Comparison of ENCODE assay signal across 14 cellular contexts in genomic region chr5:176995122-176995490, GRCh38. TPM values are rescaled to one million over a fixed set of nuclear protein-coding genes. Genes with fewer than 3 reads are reported as not detected.
A peak's percentile ranks its signal among the peaks of the same experiment; 100 is the strongest.
DNase-seq lines count a peak whose midpoint lies in the region; ATAC-seq, FAIRE-seq and TF ChIP-seq lines count a peak whose summit lies in the region.
"Had no signal": no experiment of that assay in that cellular context is flagged by ENCODE, and none has a peak within 500 bp of the region (broad histone marks: within the 10 kb centered on the region; RNA-seq: fewer than 3 reads in every experiment).

No MANE protein-coding gene starts in this region.

- TF ChIP-seq POLR2A in HepG2 (IDR thresholded peaks at IDR 0.05; ENCODE audit: insufficient read depth in 1 of 2, low read depth in 2 of 2, low read length in 2 of 2) (no peak), right lobe of liver (IDR thresholded peaks at IDR 0.05) (no peak), uterus (IDR thresholded peaks at IDR 0.05) (no peak)

- H3K4me3 ChIP-seq in HepG2 (replicated peaks in 1 of 3; ENCODE audit: insufficient read depth in 1 of 3, low read depth in 2 of 3, low read length in 3 of 3) (no peak overlapping the region), right lobe of liver (no peak overlapping the region), adipocyte (ENCODE audit: low read length) (peak overlapping the region; percentile 19), mesenchymal stem cell (ENCODE audit: insufficient read depth in 1 of 2, low read depth in 1 of 2, low read length in 2 of 2) (no peak overlapping the region), uterus (no peak overlapping the region)

- TF ChIP-seq RAD21 in HepG2 (CRISPR knock-in tag; IDR thresholded peaks at IDR 0.05): no peak

- no peak overlapping the region for H4K8ac ChIP-seq in mesenchymal stem cell (ENCODE audit: low read length)

- no peak overlapping the region for H3K9ac ChIP-seq in HepG2 (ENCODE audit: insufficient read depth, low read depth, low read length)
- H3K9ac ChIP-seq in adipocyte (ENCODE audit: low read length): peak overlapping the region; percentile 40
- no peak overlapping the region for H3K9ac ChIP-seq in mesenchymal stem cell (ENCODE audit: low read length)
- H3K9ac ChIP-seq: parathyroid adenoma had no signal

- peaks cover 88% of the 10 kb centered on the region for H3K79me2 ChIP-seq in HepG2 (ENCODE audit: insufficient read depth, low read length)

- no peak overlapping the region for H3K4me2 ChIP-seq in HepG2 (ENCODE audit: low read depth, low read length)
- H3K4me2 ChIP-seq in mesenchymal stem cell (ENCODE audit: low read length, poor library complexity, severe bottlenecking): no peak overlapping the region

- H2AFZ ChIP-seq in HepG2 (ENCODE audit: low read length) (no peak overlapping the region), mesenchymal stem cell (ENCODE audit: low read depth, low read length) (no peak overlapping the region)
- H2AFZ ChIP-seq: parathyroid adenoma had no signal

- H4K20me1 ChIP-seq in HepG2 (ENCODE audit: insufficient read depth, low read length): peaks cover 30% of the 10 kb centered on the region

- no peaks in the 10 kb centered on the region for H3K79me1 ChIP-seq in mesenchymal stem cell (replicated peaks; ENCODE audit: low read length, poor library complexity, severe bottlenecking)

- no peak overlapping the region for H2AK5ac ChIP-seq in mesenchymal stem cell (ENCODE audit: low read length, severe bottlenecking)

- ATAC-seq in HepG2 (no peak), right lobe of liver (no peak), esophagus mucosa (no peak)
- ATAC-seq: Panc1 had no signal

- H3K9me3 ChIP-seq in HepG2 (ENCODE audit: low read length): no peaks in the 10 kb centered on the region
- H3K9me3 ChIP-seq in right lobe of liver: no peaks in the 10 kb centered on the region
- H3K9me3 ChIP-seq in adipocyte (ENCODE audit: control insufficient read depth, low read length): no peaks in the 10 kb centered on the region
- no peaks in the 10 kb centered on the region for H3K9me3 ChIP-seq in mesenchymal stem cell (ENCODE audit: control insufficient read depth, low read length)
- no peaks in the 10 kb centered on the region for H3K9me3 ChIP-seq in uterus

- no peak overlapping the region for H3K18ac ChIP-seq in mesenchymal stem cell (ENCODE audit: low read depth in 1 of 2, low read length in 2 of 2)

- H3K4ac ChIP-seq in mesenchymal stem cell (ENCODE audit: low read depth in 1 of 2, low read length in 2 of 2): no peak overlapping the region

- H3K36me3 ChIP-seq in HepG2 (replicated peaks in 1 of 2; ENCODE audit: control insufficient read depth in 1 of 2, insufficient read depth in 2 of 2, low read length in 2 of 2): no peaks in the 10 kb centered on the region; a peak in 1 of 5 replicates
- no peaks in the 10 kb centered on the region for H3K36me3 ChIP-seq in right lobe of liver
- no peaks in the 10 kb centered on the region for H3K36me3 ChIP-seq in adipocyte (ENCODE audit: control insufficient read depth, insufficient read depth, low read length, severe bottlenecking)
- H3K36me3 ChIP-seq in mesenchymal stem cell (ENCODE audit: control insufficient read depth in 1 of 2, insufficient read depth in 2 of 2, low read depth in 1 of 2, low read length in 2 of 2): no peaks in the 10 kb centered on the region
- no peaks in the 10 kb centered on the region for H3K36me3 ChIP-seq in uterus

- no peak overlapping the region for H4K91ac ChIP-seq in mesenchymal stem cell (ENCODE audit: low read length)

- no peak overlapping the region for H2BK120ac ChIP-seq in mesenchymal stem cell (ENCODE audit: low read depth, low read length)

- no peak for TF ChIP-seq EP300 in HepG2 (IDR thresholded peaks at IDR 0.05; ENCODE audit: low read depth in 2 of 2, low read length in 2 of 2)
- TF ChIP-seq EP300 in HepG2 (CRISPR knock-in tag; IDR thresholded peaks at IDR 0.05; ENCODE audit: borderline replicate concordance): no peak

- H2BK5ac ChIP-seq in mesenchymal stem cell (ENCODE audit: low read depth, low read length, poor library complexity, severe bottlenecking): no peak overlapping the region

- POLR2A ChIA-PET in HepG2 (lab: Yijun Ruan, JAX): interaction anchor here (1.4 kb wide), 1 partner anchor 11 kb away, joined by 10 read pairs; the partner anchor contains the start of gene UIMC1

- CTCF ChIA-PET in HepG2 (lab: Yijun Ruan, JAX; ENCODE audit: low intra/inter-chr PET ratio, low total read pairs): no interaction called here

- H3K4me1 ChIP-seq in HepG2 (ENCODE audit: insufficient read depth, low read length) (peaks cover 46% of the 10 kb centered on the region), right lobe of liver (peaks cover 0 to 6% (median 0%) of the 10 kb centered on the region in 4 donors), adipocyte (ENCODE audit: control insufficient read depth, insufficient read depth, low read length) (peaks cover 28% of the 10 kb centered on the region), mesenchymal stem cell (ENCODE audit: control insufficient read depth, insufficient read depth, low read depth, low read length) (peaks cover 2% of the 10 kb centered on the region), uterus (no peaks in the 10 kb centered on the region)
- H3K4me1 ChIP-seq: parathyroid adenoma had no signal

- no peak overlapping the region for H2BK12ac ChIP-seq in mesenchymal stem cell (ENCODE audit: low read length in 2 of 2)

- H3K27me3 ChIP-seq in HepG2 (ENCODE audit: control insufficient read depth in 1 of 2, insufficient read depth in 2 of 2, low read length in 2 of 2): no peaks in the 10 kb centered on the region
- H3K27me3 ChIP-seq in right lobe of liver: no peaks in the 10 kb centered on the region
- no peaks in the 10 kb centered on the region for H3K27me3 ChIP-seq in adipocyte (replicated peaks; ENCODE audit: control insufficient read depth, insufficient read depth, low read length)
- H3K27me3 ChIP-seq in mesenchymal stem cell (ENCODE audit: control insufficient read depth in 1 of 2, insufficient read depth in 1 of 2, low read length in 2 of 2): no peaks in the 10 kb centered on the region
- H3K27me3 ChIP-seq in uterus: no peaks in the 10 kb centered on the region

- 81% methylated on average over 3 of the region's 3 CpGs for WGBS in HepG2 (ENCODE audit: low lambda C conversion rate)
- WGBS in right lobe of liver (ENCODE audit: insufficient coverage, low coverage, low lambda C conversion rate, missing lambda C conversion rate): 87% methylated on average over 3 of the region's 3 CpGs
- 91% methylated on average over 3 of the region's 3 CpGs for WGBS in mesenchymal stem cell

- no peak overlapping the region for H3K23ac ChIP-seq in mesenchymal stem cell (ENCODE audit: low read length in 2 of 2)

- intact Hi-C loops in HepG2 (cut with micrococcal nuclease; ENCODE audit: unreplicated experiment) (no loop called here), right lobe of liver (cut with DNase I) (no loop called here), uterus (cut with DNase I; ENCODE audit: low total_unique reads) (no loop called here)

- no peak overlapping the region for H3K14ac ChIP-seq in mesenchymal stem cell (ENCODE audit: low read length in 2 of 2)

- H3K27ac ChIP-seq in HepG2 (ENCODE audit: extremely low read length, insufficient read depth, low read length): peak overlapping the region; percentile 54
- H3K27ac ChIP-seq in right lobe of liver: peak overlapping the region in 1 of 3 donors; percentile 2
- H3K27ac ChIP-seq in mesenchymal stem cell (ENCODE audit: low read length, poor library complexity, severe bottlenecking): peak overlapping the region; percentile 39
- H3K27ac ChIP-seq in uterus: peak overlapping the region; percentile 41 to 73
- H3K27ac ChIP-seq: parathyroid adenoma had no signal

- DNase-seq in HepG2 (ENCODE audit: low spot score): no peak
- DNase-seq in right lobe of liver: no peak
- DNase-seq in adipocyte (ENCODE audit: low read depth): no peak
- DNase-seq in mesenchymal stem cell: no peak
- no peak for DNase-seq in uterus
- no peak for DNase-seq in NK-92 (lab: John Stamatoyannopoulos, UW; ENCODE audit: unreplicated experiment)
- DNase-seq in hippocampal formation (lab: John Stamatoyannopoulos, UW): no peak
- DNase-seq: DMS79, hypothalamus, NCI-H1105 had no signal

- BruUV-seq in HepG2 (replicated peaks; lab: Mats Ljungman, UMichigan): no TSS peak

- no peak overlapping the region for H2BK15ac ChIP-seq in mesenchymal stem cell (ENCODE audit: low read depth, poor library complexity, severe bottlenecking)

- in situ Hi-C loops in HepG2 (cut with HindIII; ENCODE audit: extremely low pct_ligation_motif_present, low pct_unique_long_range_greater_than_20kb): no loop called here

- no peak for FAIRE-seq in HepG2 (lab: Jason Lieb, UNC)
- FAIRE-seq: endometrium had no signal

- TF ChIP-seq CTCF in HepG2 (CRISPR knock-in tag; IDR thresholded peaks at IDR 0.05): no peak
- no peak for TF ChIP-seq CTCF in right lobe of liver (IDR thresholded peaks at IDR 0.05)
- TF ChIP-seq CTCF in uterus (IDR thresholded peaks at IDR 0.05): no peak

RNA-seq across cellular contexts. Expression of gene UIMC1, which starts 11.5 kb away (rescaled TPM):
- total RNA-seq in HepG2 (2016; rRNA removed; fragmentation: Illumina TruSeq; extraction: Trizol): 32.7 and 37.5 TPM in 2 replicates
- total RNA-seq in HepG2 (2016; cell fraction: cytosol; rRNA removed; fragmentation: Illumina TruSeq; extraction: Trizol; ENCODE audit: low read depth): 42.0 and 51.6 TPM in 2 replicates
- 35.9 and 36.2 TPM in 2 replicates for total RNA-seq in HepG2 (2016; cell fraction: insoluble cytoplasmic fraction; rRNA removed; fragmentation: Illumina TruSeq; extraction: Trizol)
- 21.0 and 23.4 TPM in 2 replicates for total RNA-seq in HepG2 (2016; cell fraction: membrane; rRNA removed; fragmentation: Illumina TruSeq; extraction: Trizol)
- 45.6 and 50.9 TPM in 2 replicates for total RNA-seq in HepG2 (2016; cell fraction: nucleus; rRNA removed; fragmentation: Illumina TruSeq; extraction: Trizol)
- polyA plus RNA-seq in HepG2 (2011; rRNA removed): 14.0 and 18.9 TPM in 2 replicates
- polyA plus RNA-seq in HepG2 (2011; cell fraction: cytosol; rRNA removed): 9.7 and 11.8 TPM in 2 replicates
- 17.7 and 22.7 TPM in 2 replicates for polyA plus RNA-seq in HepG2 (2011; cell fraction: nucleus; rRNA removed)
- 22.9 and 28.6 TPM in 2 replicates for polyA plus RNA-seq in HepG2 (2012)
- 8.5 and 9.2 TPM in 2 replicates for polyA plus RNA-seq in HepG2 (2016; cell fraction: cytosol; fragmentation: Illumina TruSeq; extraction: Trizol; ENCODE audit: low read depth)
- 38.8 and 40.5 TPM in 2 replicates for polyA plus RNA-seq in HepG2 (2016; cell fraction: insoluble cytoplasmic fraction; fragmentation: Illumina TruSeq; extraction: Trizol; ENCODE audit: low read depth)
- polyA plus RNA-seq in HepG2 (2016; cell fraction: membrane; fragmentation: Illumina TruSeq; extraction: Trizol; ENCODE audit: low read depth): 13.0 and 17.3 TPM in 2 replicates
- 55.9 and 65.1 TPM in 2 replicates for polyA plus RNA-seq in HepG2 (2016; cell fraction: nucleus; fragmentation: Illumina TruSeq; extraction: Trizol; ENCODE audit: insufficient read depth, low read depth)
- 7.7 and 16.1 TPM in 2 replicates for polyA minus RNA-seq in HepG2 (2011; rRNA and poly(A)+ RNA removed; ENCODE audit: low replicate concordance)
- polyA minus RNA-seq in HepG2 (2011; cell fraction: cytosol; rRNA and poly(A)+ RNA removed): 13.8 and 16.4 TPM in 2 replicates
- 46.1 and 49.6 TPM in 2 replicates for polyA minus RNA-seq in HepG2 (2011; cell fraction: nucleus; rRNA and poly(A)+ RNA removed)
- total RNA-seq in right lobe of liver: 10 to 100 TPM in 4 of 6 experiments, 1 to 10 TPM in 2; 8.4 to 15.6 (median 13.0) TPM
- 16.5 TPM for polyA plus RNA-seq in mesenchymal stem cell (2013, experiment 1 of 2)
- 17.8 TPM for polyA plus RNA-seq in mesenchymal stem cell (2013, experiment 2 of 2)
- total RNA-seq in uterus: 10 to 100 TPM; 12.3 to 93.2 (median 50.0) TPM
- 14.9 TPM for total RNA-seq in esophagus mucosa

RNA-seq across cellular contexts. Expression of gene ZNF346, which starts 27.4 kb away (rescaled TPM):
- total RNA-seq in HepG2 (2016; rRNA removed; fragmentation: Illumina TruSeq; extraction: Trizol): 19.4 and 20.1 TPM in 2 replicates
- total RNA-seq in HepG2 (2016; cell fraction: cytosol; rRNA removed; fragmentation: Illumina TruSeq; extraction: Trizol; ENCODE audit: low read depth): 8.2 and 16.0 TPM in 2 replicates
- total RNA-seq in HepG2 (2016; cell fraction: insoluble cytoplasmic fraction; rRNA removed; fragmentation: Illumina TruSeq; extraction: Trizol): 19.4 and 20.5 TPM in 2 replicates
- 13.5 and 15.4 TPM in 2 replicates for total RNA-seq in HepG2 (2016; cell fraction: membrane; rRNA removed; fragmentation: Illumina TruSeq; extraction: Trizol)
- total RNA-seq in HepG2 (2016; cell fraction: nucleus; rRNA removed; fragmentation: Illumina TruSeq; extraction: Trizol): 18.2 and 22.1 TPM in 2 replicates
- 8.3 and 8.6 TPM in 2 replicates for polyA plus RNA-seq in HepG2 (2011; rRNA removed)
- polyA plus RNA-seq in HepG2 (2011; cell fraction: cytosol; rRNA removed): 5.6 and 7.0 TPM in 2 replicates
- polyA plus RNA-seq in HepG2 (2011; cell fraction: nucleus; rRNA removed): 16.4 and 16.8 TPM in 2 replicates
- polyA plus RNA-seq in HepG2 (2012): 7.4 and 8.5 TPM in 2 replicates
- polyA plus RNA-seq in HepG2 (2016; cell fraction: cytosol; fragmentation: Illumina TruSeq; extraction: Trizol; ENCODE audit: low read depth): 3.3 and 3.4 TPM in 2 replicates
- polyA plus RNA-seq in HepG2 (2016; cell fraction: insoluble cytoplasmic fraction; fragmentation: Illumina TruSeq; extraction: Trizol; ENCODE audit: low read depth): 20.8 and 23.3 TPM in 2 replicates
- polyA plus RNA-seq in HepG2 (2016; cell fraction: membrane; fragmentation: Illumina TruSeq; extraction: Trizol; ENCODE audit: low read depth): 8.4 and 8.7 TPM in 2 replicates
- polyA plus RNA-seq in HepG2 (2016; cell fraction: nucleus; fragmentation: Illumina TruSeq; extraction: Trizol; ENCODE audit: insufficient read depth, low read depth): 21.0 and 22.3 TPM in 2 replicates
- polyA minus RNA-seq in HepG2 (2011; rRNA and poly(A)+ RNA removed; ENCODE audit: low replicate concordance): 14.6 and 34.4 TPM in 2 replicates
- polyA minus RNA-seq in HepG2 (2011; cell fraction: cytosol; rRNA and poly(A)+ RNA removed): 5.1 and 5.7 TPM in 2 replicates
- polyA minus RNA-seq in HepG2 (2011; cell fraction: nucleus; rRNA and poly(A)+ RNA removed): 20.9 and 25.0 TPM in 2 replicates
- 1 to 10 TPM; 5.3 to 7.4 (median 6.0) TPM for total RNA-seq in right lobe of liver
- polyA plus RNA-seq in mesenchymal stem cell (2013, experiment 1 of 2): 8.8 TPM
- polyA plus RNA-seq in mesenchymal stem cell (2013, experiment 2 of 2): 9.3 TPM
- 10 to 100 TPM; 10.5 to 38.5 (median 29.2) TPM for total RNA-seq in uterus
- total RNA-seq in esophagus mucosa: 6.7 TPM
